Comparison of ENCODE assay signal across 20 cellular contexts in genomic region chr1:28265577-28265976, GRCh38. TPM values are rescaled to one million over a fixed set of nuclear protein-coding genes. Genes with fewer than 3 reads are reported as not detected.
DNase-seq lines count a peak whose midpoint lies in the region; ATAC-seq, FAIRE-seq and TF ChIP-seq lines count a peak whose summit lies in the region.
"Had no signal": no experiment of that assay in that cellular context is flagged by ENCODE, and none has a peak within 500 bp of the region (broad histone marks: within the 10 kb centered on the region; RNA-seq: fewer than 3 reads in every experiment).

No MANE protein-coding gene starts in this region.

- CTCF ChIA-PET in HepG2 (lab: Yijun Ruan, JAX; ENCODE audit: low intra/inter-chr PET ratio, low total read pairs): no interaction called here

- TF ChIP-seq POLR2A in right lobe of liver (IDR thresholded peaks at IDR 0.05): no peak
- TF ChIP-seq POLR2A in HepG2 (IDR thresholded peaks at IDR 0.05; ENCODE audit: insufficient read depth in 1 of 2, low read depth in 2 of 2, low read length in 2 of 2): no peak

- TF ChIP-seq EP300 in HepG2 (IDR thresholded peaks at IDR 0.05; ENCODE audit: low read depth in 2 of 2, low read length in 2 of 2) (no peak), HepG2 (CRISPR knock-in tag; IDR thresholded peaks at IDR 0.05; ENCODE audit: borderline replicate concordance) (no peak)

- peaks cover 68% of the 10 kb centered on the region for H4K20me1 ChIP-seq in HepG2 (ENCODE audit: insufficient read depth, low read length)
- H4K20me1 ChIP-seq in osteoblast (ENCODE audit: insufficient read depth, low read length): peaks cover 77% of the 10 kb centered on the region

- peaks cover 30 to 36% of the 10 kb centered on the region in 2 donors for H3K4me1 Mint-ChIP-seq in effector memory CD8-positive, alpha-beta T cell (ENCODE audit: low read depth in 2 of 2)
- peaks cover 36% of the 10 kb centered on the region for H3K4me1 Mint-ChIP-seq in neural crest cell

- POLR2A ChIA-PET in HepG2 (lab: Yijun Ruan, JAX): interaction anchor here (1.0 to 1.7 kb wide), 2 partner anchors 7 to 63 kb away, joined by 3 to 10 read pairs; partner anchors contain the start of gene MED18

- H3K4me2 ChIP-seq in HepG2 (ENCODE audit: low read depth, low read length): no peak overlapping the region
- no peak overlapping the region for H3K4me2 ChIP-seq in osteoblast (ENCODE audit: insufficient read depth, low read length)

- H3K27me3 Mint-ChIP-seq in effector memory CD8-positive, alpha-beta T cell: no peaks in the 10 kb centered on the region
- no peaks in the 10 kb centered on the region for H3K27me3 Mint-ChIP-seq in neural crest cell (ENCODE audit: low read depth)

- in situ Hi-C loops in HepG2 (cut with HindIII; ENCODE audit: extremely low pct_ligation_motif_present, low pct_unique_long_range_greater_than_20kb): no loop called here
- in situ Hi-C loops in brain microvascular endothelial cell (cut with HindIII; ENCODE audit: low pct_ligation_motif_present, low sequenced_read_pairs): no loop called here

- H3K27ac Mint-ChIP-seq in effector memory CD8-positive, alpha-beta T cell: peak overlapping the region; percentile 38 to 49
- no peak overlapping the region for H3K27ac Mint-ChIP-seq in neural crest cell (ENCODE audit: unreplicated experiment)
- H3K27ac Mint-ChIP-seq: B cell; CD4-positive, CD25-positive, alpha-beta regulatory T cell had no signal

- H3K4me3 ChIP-seq in right lobe of liver: no peak overlapping the region
- no peak overlapping the region for H3K4me3 ChIP-seq in HepG2 (replicated peaks in 1 of 3; ENCODE audit: insufficient read depth in 1 of 3, low read depth in 2 of 3, low read length in 3 of 3)
- no peak overlapping the region for H3K4me3 ChIP-seq in osteoblast (ENCODE audit: insufficient read depth, low read length)
- H3K4me3 ChIP-seq in brain microvascular endothelial cell (ENCODE audit: low read depth, low read length): no peak overlapping the region

- H3K27me3 ChIP-seq in right lobe of liver (no peaks in the 10 kb centered on the region), HepG2 (ENCODE audit: control insufficient read depth in 1 of 2, insufficient read depth in 2 of 2, low read length in 2 of 2) (no peaks in the 10 kb centered on the region), osteoblast (ENCODE audit: insufficient read depth, low read length) (no peaks in the 10 kb centered on the region), brain microvascular endothelial cell (replicated peaks) (no peaks in the 10 kb centered on the region)

- H3K36me3 ChIP-seq in right lobe of liver (peaks cover 0 to under 1% (median 0%) of the 10 kb centered on the region in 4 donors), HepG2 (replicated peaks in 1 of 2; ENCODE audit: control insufficient read depth in 1 of 2, insufficient read depth in 2 of 2, low read length in 2 of 2) (peaks cover 2 to 7% of the 10 kb centered on the region in 2 experiments; a peak in 3 of 5 replicates), osteoblast (ENCODE audit: insufficient read depth, low read length) (no peaks in the 10 kb centered on the region), brain microvascular endothelial cell (replicated peaks) (no peaks in the 10 kb centered on the region)

- ATAC-seq in right lobe of liver: no peak
- ATAC-seq in HepG2: no peak
- ATAC-seq in effector memory CD8-positive, alpha-beta T cell (replicated peaks): no peak

- no peak overlapping the region for H3K9ac ChIP-seq in HepG2 (ENCODE audit: insufficient read depth, low read depth, low read length)

- 80% methylated on average over 6 of the region's 8 CpGs for WGBS in right lobe of liver (ENCODE audit: insufficient coverage, low coverage, low lambda C conversion rate, missing lambda C conversion rate)
- WGBS in HepG2 (ENCODE audit: low lambda C conversion rate): 90% methylated on average over 7 of the region's 8 CpGs

- H3K4me3 Mint-ChIP-seq in effector memory CD8-positive, alpha-beta T cell: no peak overlapping the region
- peak overlapping the region; percentile 13 for H3K4me3 Mint-ChIP-seq in neural crest cell
- H3K4me3 Mint-ChIP-seq: B cell; CD4-positive, CD25-positive, alpha-beta regulatory T cell had no signal

- H3K9me3 Mint-ChIP-seq in effector memory CD8-positive, alpha-beta T cell: no peaks in the 10 kb centered on the region
- H3K9me3 Mint-ChIP-seq in neural crest cell: no peaks in the 10 kb centered on the region
- H3K9me3 Mint-ChIP-seq: CD4-positive, CD25-positive, alpha-beta regulatory T cell had no signal

- H3K79me2 ChIP-seq in HepG2 (ENCODE audit: insufficient read depth, low read length): peaks cover 82% of the 10 kb centered on the region
- H3K79me2 ChIP-seq in osteoblast (ENCODE audit: insufficient read depth, low read length): peaks cover 96% of the 10 kb centered on the region

- intact Hi-C loops in right lobe of liver (cut with DNase I) (no loop called here), HepG2 (cut with micrococcal nuclease; ENCODE audit: unreplicated experiment) (loop anchor here (10.0 kb wide), 1 partner anchor 59 kb away; the partner anchor contains the start of gene MED18)

- H3K4me1 ChIP-seq in right lobe of liver: peaks cover 0 to 90% (median 23%) of the 10 kb centered on the region in 4 donors
- H3K4me1 ChIP-seq in HepG2 (ENCODE audit: insufficient read depth, low read length): peaks cover 93% of the 10 kb centered on the region
- H3K4me1 ChIP-seq in osteoblast (ENCODE audit: insufficient read depth, low read length): peaks cover 15% of the 10 kb centered on the region
- H3K4me1 ChIP-seq: Caco-2 had no signal

- TF ChIP-seq CTCF in right lobe of liver (IDR thresholded peaks at IDR 0.05): no peak
- TF ChIP-seq CTCF in HepG2 (CRISPR knock-in tag; IDR thresholded peaks at IDR 0.05): no peak
- no peak for TF ChIP-seq CTCF in neural crest cell (conservative IDR thresholded peaks at IDR 0.05)
- TF ChIP-seq CTCF in osteoblast (IDR thresholded peaks at IDR 0.05; ENCODE audit: extremely low read depth, low read depth, low read length): no peak
- TF ChIP-seq CTCF in brain microvascular endothelial cell (IDR thresholded peaks at IDR 0.05; ENCODE audit: low read depth, low read length, missing control alignments): no peak

- no peak for FAIRE-seq in HepG2 (lab: Jason Lieb, UNC)

- no peak for TF ChIP-seq RAD21 in HepG2 (CRISPR knock-in tag; IDR thresholded peaks at IDR 0.05)

- H2AFZ ChIP-seq in HepG2 (ENCODE audit: low read length) (no peak overlapping the region), osteoblast (ENCODE audit: low read length) (no peak overlapping the region)

- BruUV-seq in HepG2 (replicated peaks; lab: Mats Ljungman, UMichigan): no TSS peak

- DNase-seq in right lobe of liver: no peak
- no peak for DNase-seq in HepG2 (ENCODE audit: low spot score)
- no peak for DNase-seq in effector memory CD8-positive, alpha-beta T cell
- no peak for DNase-seq in neural crest cell (ENCODE audit: low read depth, low spot score)
- no peak for DNase-seq in activated naive CD4-positive, alpha-beta T cell treated with anti-CD3 and anti-CD28 coated beads, Interleukin-2, amount 50 U/mL, for 16 hours
- no peak for DNase-seq in osteoblast (ENCODE audit: insufficient read length, low spot score, missing footprints)
- DNase-seq in brain microvascular endothelial cell: no peak
- no peak for DNase-seq in stimulated activated CD4-positive, alpha-beta T cell treated with anti-CD3 and anti-CD28 coated beads, Interleukin-4, amount 100 ng/mL, for 1 hour
- DNase-seq: Caco-2; CD4-positive, CD25-positive, alpha-beta regulatory T cell; GOT3; KG1; NCI-H1436; NCI-H2029; NCI-H2171; NCI-H446 treated with DMSO at 0.1 percent for 48 hours; NCI-H748 treated with DMSO at 0.1 percent for 48 hours; SW 1271 had no signal

- H3K27ac ChIP-seq in right lobe of liver: peak overlapping the region in 2 of 3 donors; percentile 13 to 24
- no peak overlapping the region for H3K27ac ChIP-seq in HepG2 (ENCODE audit: extremely low read length, insufficient read depth, low read length)
- no peak overlapping the region for H3K27ac ChIP-seq in osteoblast (ENCODE audit: low read depth, low read length)
- H3K27ac ChIP-seq in brain microvascular endothelial cell: no peak overlapping the region
- H3K27ac ChIP-seq: 22Rv1 had no signal

- no peaks in the 10 kb centered on the region for H3K9me3 ChIP-seq in right lobe of liver
- H3K9me3 ChIP-seq in HepG2 (ENCODE audit: low read length): no peaks in the 10 kb centered on the region
- H3K9me3 ChIP-seq in osteoblast (ENCODE audit: low read depth, low read length): no peaks in the 10 kb centered on the region
- H3K9me3 ChIP-seq: Caco-2 had no signal

- H3K36me3 Mint-ChIP-seq in effector memory CD8-positive, alpha-beta T cell (ENCODE audit: insufficient read depth): peaks cover 13% of the 10 kb centered on the region
- no peaks in the 10 kb centered on the region for H3K36me3 Mint-ChIP-seq in neural crest cell (ENCODE audit: low read depth)

RNA-seq across cellular contexts. Expression of gene SESN2, which starts 6.3 kb away (rescaled TPM):
- total RNA-seq in right lobe of liver: 10 to 100 TPM in 4 of 6 experiments, 1 to 10 TPM in 2; 4.5 to 17.9 (median 14.0) TPM
- total RNA-seq in HepG2 (2016; rRNA removed; fragmentation: Illumina TruSeq; extraction: Trizol): 10.4 and 13.2 TPM in 2 replicates
- total RNA-seq in HepG2 (2016; cell fraction: cytosol; rRNA removed; fragmentation: Illumina TruSeq; extraction: Trizol; ENCODE audit: low read depth): 2.1 and 2.5 TPM in 2 replicates
- 10.0 and 12.0 TPM in 2 replicates for total RNA-seq in HepG2 (2016; cell fraction: insoluble cytoplasmic fraction; rRNA removed; fragmentation: Illumina TruSeq; extraction: Trizol)
- 5.6 and 7.1 TPM in 2 replicates for total RNA-seq in HepG2 (2016; cell fraction: membrane; rRNA removed; fragmentation: Illumina TruSeq; extraction: Trizol)
- total RNA-seq in HepG2 (2016; cell fraction: nucleus; rRNA removed; fragmentation: Illumina TruSeq; extraction: Trizol): 8.1 and 8.4 TPM in 2 replicates
- polyA plus RNA-seq in HepG2 (2011; rRNA removed): 19.1 and 24.8 TPM in 2 replicates
- 11.7 and 14.9 TPM in 2 replicates for polyA plus RNA-seq in HepG2 (2011; cell fraction: cytosol; rRNA removed)
- 26.7 and 32.2 TPM in 2 replicates for polyA plus RNA-seq in HepG2 (2011; cell fraction: nucleus; rRNA removed)
- 7.3 and 18.2 TPM in 2 replicates for polyA plus RNA-seq in HepG2 (2012)
- 1.3 and 1.4 TPM in 2 replicates for polyA plus RNA-seq in HepG2 (2016; cell fraction: cytosol; fragmentation: Illumina TruSeq; extraction: Trizol; ENCODE audit: low read depth)
- 9.6 and 12.1 TPM in 2 replicates for polyA plus RNA-seq in HepG2 (2016; cell fraction: insoluble cytoplasmic fraction; fragmentation: Illumina TruSeq; extraction: Trizol; ENCODE audit: low read depth)
- 4.3 and 4.7 TPM in 2 replicates for polyA plus RNA-seq in HepG2 (2016; cell fraction: membrane; fragmentation: Illumina TruSeq; extraction: Trizol; ENCODE audit: low read depth)
- polyA plus RNA-seq in HepG2 (2016; cell fraction: nucleus; fragmentation: Illumina TruSeq; extraction: Trizol; ENCODE audit: insufficient read depth, low read depth): 14.7 and 15.5 TPM in 2 replicates
- 21.9 and 39.6 TPM in 2 replicates for polyA minus RNA-seq in HepG2 (2011; rRNA and poly(A)+ RNA removed; ENCODE audit: low replicate concordance)
- 9.8 and 11.5 TPM in 2 replicates for polyA minus RNA-seq in HepG2 (2011; cell fraction: cytosol; rRNA and poly(A)+ RNA removed)
- polyA minus RNA-seq in HepG2 (2011; cell fraction: nucleus; rRNA and poly(A)+ RNA removed): 11.8 and 11.9 TPM in 2 replicates
- 20.2 and 20.6 TPM in 2 replicates for total RNA-seq in neural crest cell
- total RNA-seq in osteoblast: 56.3 and 59.7 TPM in 2 replicates

RNA-seq across cellular contexts. Expression of gene ATP5IF1, which starts 29.7 kb away (rescaled TPM):
- total RNA-seq in right lobe of liver (100 to 1,000 TPM in 4 of 6 experiments, 10 to 100 TPM in 2; 86.7 to 315 (median 116) TPM), HepG2 (2016; rRNA removed; fragmentation: Illumina TruSeq; extraction: Trizol) (131 and 143 TPM in 2 replicates), neural crest cell (125 and 127 TPM in 2 replicates), osteoblast (51.8 and 53.3 TPM in 2 replicates)
- 48.9 and 52.9 TPM in 2 replicates for total RNA-seq in HepG2 (2016; cell fraction: cytosol; rRNA removed; fragmentation: Illumina TruSeq; extraction: Trizol; ENCODE audit: low read depth)
- 135 and 167 TPM in 2 replicates for total RNA-seq in HepG2 (2016; cell fraction: insoluble cytoplasmic fraction; rRNA removed; fragmentation: Illumina TruSeq; extraction: Trizol)
- 52.5 and 57.7 TPM in 2 replicates for total RNA-seq in HepG2 (2016; cell fraction: membrane; rRNA removed; fragmentation: Illumina TruSeq; extraction: Trizol)
- total RNA-seq in HepG2 (2016; cell fraction: nucleus; rRNA removed; fragmentation: Illumina TruSeq; extraction: Trizol): 53.2 and 53.6 TPM in 2 replicates
- polyA plus RNA-seq in HepG2 (2011; rRNA removed): 85.5 and 97.7 TPM in 2 replicates
- 137 and 146 TPM in 2 replicates for polyA plus RNA-seq in HepG2 (2011; cell fraction: cytosol; rRNA removed)
- polyA plus RNA-seq in HepG2 (2011; cell fraction: nucleus; rRNA removed): 78.4 and 120 TPM in 2 replicates
- polyA plus RNA-seq in HepG2 (2012): 116 and 168 TPM in 2 replicates
- 56.9 and 60.0 TPM in 2 replicates for polyA plus RNA-seq in HepG2 (2016; cell fraction: cytosol; fragmentation: Illumina TruSeq; extraction: Trizol; ENCODE audit: low read depth)
- polyA plus RNA-seq in HepG2 (2016; cell fraction: insoluble cytoplasmic fraction; fragmentation: Illumina TruSeq; extraction: Trizol; ENCODE audit: low read depth): 155 and 173 TPM in 2 replicates
- 59.9 and 60.4 TPM in 2 replicates for polyA plus RNA-seq in HepG2 (2016; cell fraction: membrane; fragmentation: Illumina TruSeq; extraction: Trizol; ENCODE audit: low read depth)
- 116 and 123 TPM in 2 replicates for polyA plus RNA-seq in HepG2 (2016; cell fraction: nucleus; fragmentation: Illumina TruSeq; extraction: Trizol; ENCODE audit: insufficient read depth, low read depth)
- 26.2 and 37.8 TPM in 2 replicates for polyA minus RNA-seq in HepG2 (2011; rRNA and poly(A)+ RNA removed; ENCODE audit: low replicate concordance)
- polyA minus RNA-seq in HepG2 (2011; cell fraction: cytosol; rRNA and poly(A)+ RNA removed): 26.0 and 33.5 TPM in 2 replicates
- polyA minus RNA-seq in HepG2 (2011; cell fraction: nucleus; rRNA and poly(A)+ RNA removed): 17.9 and 22.1 TPM in 2 replicates

RNA-seq across cellular contexts. Expression of gene DNAJC8, which starts 32.7 kb away (rescaled TPM):
- total RNA-seq in right lobe of liver (10 to 100 TPM; 22.2 to 34.4 (median 28.2) TPM), HepG2 (2016; rRNA removed; fragmentation: Illumina TruSeq; extraction: Trizol) (126 and 180 TPM in 2 replicates), neural crest cell (132 and 138 TPM in 2 replicates), osteoblast (60.1 and 63.4 TPM in 2 replicates)
- 25.1 and 26.4 TPM in 2 replicates for total RNA-seq in HepG2 (2016; cell fraction: cytosol; rRNA removed; fragmentation: Illumina TruSeq; extraction: Trizol; ENCODE audit: low read depth)
- total RNA-seq in HepG2 (2016; cell fraction: insoluble cytoplasmic fraction; rRNA removed; fragmentation: Illumina TruSeq; extraction: Trizol): 132 and 187 TPM in 2 replicates
- total RNA-seq in HepG2 (2016; cell fraction: membrane; rRNA removed; fragmentation: Illumina TruSeq; extraction: Trizol): 45.3 and 52.1 TPM in 2 replicates
- total RNA-seq in HepG2 (2016; cell fraction: nucleus; rRNA removed; fragmentation: Illumina TruSeq; extraction: Trizol): 55.9 and 61.0 TPM in 2 replicates
- polyA plus RNA-seq in HepG2 (2011; rRNA removed): 48.4 and 54.5 TPM in 2 replicates
- 36.4 and 46.8 TPM in 2 replicates for polyA plus RNA-seq in HepG2 (2011; cell fraction: cytosol; rRNA removed)
- polyA plus RNA-seq in HepG2 (2011; cell fraction: nucleus; rRNA removed): 20.6 and 24.0 TPM in 2 replicates
- polyA plus RNA-seq in HepG2 (2012): 54.3 and 68.8 TPM in 2 replicates
- polyA plus RNA-seq in HepG2 (2016; cell fraction: cytosol; fragmentation: Illumina TruSeq; extraction: Trizol; ENCODE audit: low read depth): 24.2 and 24.3 TPM in 2 replicates
- polyA plus RNA-seq in HepG2 (2016; cell fraction: insoluble cytoplasmic fraction; fragmentation: Illumina TruSeq; extraction: Trizol; ENCODE audit: low read depth): 224 and 245 TPM in 2 replicates
- 43.7 and 45.5 TPM in 2 replicates for polyA plus RNA-seq in HepG2 (2016; cell fraction: membrane; fragmentation: Illumina TruSeq; extraction: Trizol; ENCODE audit: low read depth)
- 124 and 135 TPM in 2 replicates for polyA plus RNA-seq in HepG2 (2016; cell fraction: nucleus; fragmentation: Illumina TruSeq; extraction: Trizol; ENCODE audit: insufficient read depth, low read depth)
- 33.9 and 41.6 TPM in 2 replicates for polyA minus RNA-seq in HepG2 (2011; rRNA and poly(A)+ RNA removed; ENCODE audit: low replicate concordance)
- polyA minus RNA-seq in HepG2 (2011; cell fraction: cytosol; rRNA and poly(A)+ RNA removed): 16.9 and 17.8 TPM in 2 replicates
- polyA minus RNA-seq in HepG2 (2011; cell fraction: nucleus; rRNA and poly(A)+ RNA removed): 15.6 and 21.8 TPM in 2 replicates

Comparison
In these comparisons a context has a peak if more than half of its experiments do, and no peak if none do; other contexts are left out.
1. H3K27ac ChIP-seq: peak in right lobe of liver (2 of 3); none in HepG2 (single experiment), osteoblast (single experiment) and brain microvascular endothelial cell (single experiment).